In genomic region chr12:75698052-75698451, GRCh38 we compare ENCODE assay signal across 1 cellular context.
TF ChIP-seq lines count a peak whose summit lies in the region.

No MANE protein-coding gene starts in this region.

TF ChIP-seq in IMR-90, 13 proteins besides CTCF, POLR2A, EP300 and RAD21:
- TF ChIP-seq MXI1 (IDR thresholded peaks at IDR 0.05; ENCODE audit: borderline replicate concordance, low read depth, low read length) (no peak), BHLHE40 (IDR thresholded peaks at IDR 0.05; ENCODE audit: low read depth, low read length) (no peak), ELK1 (IDR thresholded peaks at IDR 0.05; ENCODE audit: borderline replicate concordance, low read depth, low read length) (no peak), USF2 (IDR thresholded peaks at IDR 0.05; ENCODE audit: low read depth, low read length) (no peak), MAZ (IDR thresholded peaks at IDR 0.05; ENCODE audit: borderline replicate concordance, low read depth, low read length) (no peak), CHD1 (IDR thresholded peaks at IDR 0.05; ENCODE audit: low read depth, low read length) (no peak), RFX5 (IDR thresholded peaks at IDR 0.05; ENCODE audit: low read depth, low read length) (no peak), SMC3 (IDR thresholded peaks at IDR 0.05; ENCODE audit: low read depth, low read length) (no peak), CEBPB (IDR thresholded peaks at IDR 0.05; ENCODE audit: low read depth, low read length) (no peak), FOS (IDR thresholded peaks at IDR 0.05; ENCODE audit: low read depth, low read length) (no peak), NFE2L2 (IDR thresholded peaks at IDR 0.05; ENCODE audit: low read depth, low read length) (no peak), RCOR1 (IDR thresholded peaks at IDR 0.05; ENCODE audit: insufficient replicate concordance, low read length) (no peak), MAFK (IDR thresholded peaks at IDR 0.05; ENCODE audit: low read depth, low read length) (no peak)
